In the genomic region with DNA sequence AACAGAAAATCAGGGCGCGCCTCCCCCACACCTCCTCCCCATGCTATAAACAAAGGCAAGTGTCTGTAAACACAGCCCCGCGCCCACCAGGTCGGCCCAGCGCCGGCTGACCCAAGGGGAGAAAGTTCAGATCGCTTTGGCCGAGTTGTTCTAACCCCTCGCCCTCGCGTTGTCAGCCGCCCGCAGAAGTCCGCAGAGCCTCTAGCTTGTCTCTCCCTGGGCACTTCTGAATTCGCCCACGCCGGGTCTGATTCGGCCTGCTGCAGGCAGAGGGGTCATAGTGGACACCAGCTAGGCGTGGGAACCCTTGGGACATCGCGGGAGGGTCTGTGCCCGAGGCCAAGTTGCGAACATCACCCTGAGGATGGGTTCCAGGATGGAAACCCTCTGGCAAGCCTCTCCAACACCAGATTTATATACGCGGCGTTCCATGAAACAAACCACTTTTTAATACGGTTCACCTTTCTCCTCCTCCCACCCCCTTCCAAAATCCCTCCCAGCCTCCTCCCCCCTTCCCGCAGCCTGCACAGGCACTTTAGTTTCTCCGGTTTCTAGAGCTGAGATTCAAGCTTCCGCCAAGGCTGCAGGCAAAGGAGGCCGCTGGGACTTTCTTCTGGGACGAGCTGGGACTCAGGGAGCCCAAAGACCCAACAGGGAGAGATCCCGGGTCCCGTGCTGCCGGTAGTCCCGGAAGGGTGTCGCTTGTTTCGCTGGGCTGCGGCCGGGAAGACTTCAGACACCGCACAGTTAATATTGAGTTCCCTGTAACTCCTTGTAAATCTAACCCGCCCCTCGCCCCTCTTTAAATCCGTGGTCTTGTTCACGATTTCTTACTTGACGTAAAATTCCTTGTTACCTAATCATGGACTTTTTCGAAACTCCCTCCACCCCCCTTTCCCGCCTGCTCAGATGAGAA, we compare ENCODE assay signal across 16 cellular contexts. TPM values are rescaled to one million over a fixed set of nuclear protein-coding genes. Genes with fewer than 3 reads are reported as not detected.
DNase-seq lines count a peak whose midpoint lies in the region; ATAC-seq and TF ChIP-seq lines count a peak whose summit lies in the region.
"Had no signal": no experiment of that assay in that cellular context is flagged by ENCODE, and none has a peak within 500 bp of the region (broad histone marks: within the 10 kb centered on the region; RNA-seq: fewer than 3 reads in every experiment).

No MANE protein-coding gene starts in this region.

- H3K27me3 ChIP-seq in colonic mucosa (peaks cover 82% of the 10 kb centered on the region), stomach smooth muscle (ENCODE audit: control insufficient read depth in 1 of 2, insufficient read depth in 2 of 2, low read length in 2 of 2) (no peaks in the 10 kb centered on the region)
- H3K27me3 ChIP-seq: testis had no signal

- no peak overlapping the region for H3K27ac ChIP-seq in colonic mucosa
- peak overlapping the region; percentile 97 for H3K27ac ChIP-seq in stomach smooth muscle (ENCODE audit: low read length)
- H3K27ac ChIP-seq: dorsolateral prefrontal cortex had no signal

- peak overlapping the region; percentile 79 for H3K27ac Mint-ChIP-seq in T-helper 1 cell treated with Interleukin-12 subunit alpha and Interleukin-12 subunit beta and Interleukin-4 antibody, amounts not matched to agents 30 μg/mL and 1 μg/mL, for 36 hours
- H3K27ac Mint-ChIP-seq: natural killer cell treated with Interleukin-12 subunit alpha and Interleukin-12 subunit beta and Interleukin-15 and Interleukin-18, amount 100 ng/mL, for 72 hours had no signal

- H3K4me3 Mint-ChIP-seq in T-helper 1 cell treated with Interleukin-12 subunit alpha and Interleukin-12 subunit beta and Interleukin-4 antibody, amounts not matched to agents 30 μg/mL and 1 μg/mL, for 36 hours = no peak overlapping the region
- H3K4me3 Mint-ChIP-seq: natural killer cell treated with Interleukin-12 subunit alpha and Interleukin-12 subunit beta and Interleukin-15 and Interleukin-18, amount 100 ng/mL, for 72 hours had no signal

- H3K4me3 ChIP-seq in colonic mucosa (peak overlapping the region; percentile 28), stomach smooth muscle (ENCODE audit: low read length in 2 of 2) (peak overlapping the region; percentile 99)
- H3K4me3 ChIP-seq: dorsolateral prefrontal cortex had no signal

- no peak overlapping the region for H3K9ac ChIP-seq in colonic mucosa (ENCODE audit: low read depth in 2 of 2, low read length in 2 of 2)
- peak overlapping the region; percentile 98 to 99 for H3K9ac ChIP-seq in stomach smooth muscle (ENCODE audit: low read length in 2 of 2)

- intact Hi-C loops in colonic mucosa (cut with DNase I) = no loop called here

- peaks cover 24% of the 10 kb centered on the region for H3K36me3 Mint-ChIP-seq in T-helper 1 cell treated with Interleukin-12 subunit alpha and Interleukin-12 subunit beta and Interleukin-4 antibody, amounts not matched to agents 30 μg/mL and 1 μg/mL, for 36 hours (ENCODE audit: low read depth)

- H3K4me1 ChIP-seq in colonic mucosa = peaks cover 5% of the 10 kb centered on the region
- H3K4me1 ChIP-seq in stomach smooth muscle (ENCODE audit: control insufficient read depth, insufficient read depth, low read length) = peaks cover 32% of the 10 kb centered on the region

- H3K9me3 ChIP-seq in colonic mucosa (no peaks in the 10 kb centered on the region), stomach smooth muscle (ENCODE audit: control insufficient read depth in 2 of 2, low read length in 2 of 2) (no peaks in the 10 kb centered on the region)
- H3K9me3 ChIP-seq: testis had no signal

- H3K4me1 Mint-ChIP-seq in T-helper 1 cell treated with Interleukin-12 subunit alpha and Interleukin-12 subunit beta and Interleukin-4 antibody, amounts not matched to agents 30 μg/mL and 1 μg/mL, for 36 hours (ENCODE audit: low read depth) = peaks cover 15% of the 10 kb centered on the region

- no peak for TF ChIP-seq CTCF in colonic mucosa (IDR thresholded peaks at IDR 0.05)

- peaks cover 92% of the 10 kb centered on the region for H3K27me3 Mint-ChIP-seq in T-helper 1 cell treated with Interleukin-12 subunit alpha and Interleukin-12 subunit beta and Interleukin-4 antibody, amounts not matched to agents 30 μg/mL and 1 μg/mL, for 36 hours (ENCODE audit: low read depth)

- DNase-seq in T-helper 1 cell (no peak), colonic mucosa (no peak), iPS-NIHi11 (ENCODE audit: low spot score) (peak; percentile 27), mucosa of gallbladder (ENCODE audit: low spot score) (no peak)
- DNase-seq: 8988T; activated effector memory CD4-positive, alpha-beta T cell treated with anti-CD3 and anti-CD28 coated beads, Interleukin-2, amount 50 U/mL, for 16 hours; dorsolateral prefrontal cortex; NCI-H1930; stimulated activated CD4-positive, alpha-beta T cell treated with anti-CD3 and anti-CD28 coated beads, Interleukin-4, amount 100 ng/mL, for 24 hours; testis had no signal

- no peaks in the 10 kb centered on the region for H3K36me3 ChIP-seq in colonic mucosa
- peaks cover 34 to 36% of the 10 kb centered on the region in 2 donors for H3K36me3 ChIP-seq in stomach smooth muscle (ENCODE audit: control insufficient read depth in 2 of 2, insufficient read depth in 2 of 2, low read length in 2 of 2)

- ATAC-seq in HG03039 (IDR thresholded peaks at IDR 0.05; ENCODE audit: unreplicated experiment) (no peak), GM18517 (IDR thresholded peaks at IDR 0.05; ENCODE audit: unreplicated experiment) (no peak)
- ATAC-seq: natural killer cell treated with Interleukin-12 subunit alpha and Interleukin-12 subunit beta and Interleukin-15 and Interleukin-18, amount 100 ng/mL, for 72 hours had no signal

- H3K9me3 Mint-ChIP-seq in T-helper 1 cell treated with Interleukin-12 subunit alpha and Interleukin-12 subunit beta and Interleukin-4 antibody, amounts not matched to agents 30 μg/mL and 1 μg/mL, for 36 hours = peaks cover 32% of the 10 kb centered on the region
- H3K9me3 Mint-ChIP-seq: natural killer cell treated with Interleukin-12 subunit alpha and Interleukin-12 subunit beta and Interleukin-15 and Interleukin-18, amount 100 ng/mL, for 72 hours had no signal

RNA-seq across cellular contexts. Expression of a gene that starts 4.7 kb away (rescaled TPM):
- total RNA-seq in colonic mucosa (1 to 10 TPM; 1.6 to 9.4 TPM), mucosa of gallbladder (104 TPM)
- total RNA-seq: natural killer cell treated with Interleukin-12 subunit alpha and Interleukin-12 subunit beta and Interleukin-15 and Interleukin-18, amount 100 ng/mL, for 72 hours; OCI-LY7 had no signal

Comparison
In these comparisons a context has a peak if more than half of its experiments do, and no peak if none do; other contexts are left out.
1. H3K9ac ChIP-seq: peak in stomach smooth muscle (2 of 2); none in colonic mucosa (0 of 2).
2. RNA of a gene that starts 4.7 kb away (total RNA-seq): 104 TPM in mucosa of gallbladder (single experiment); 1.6 to 9.4 TPM in colonic mucosa; every median in the first group is over 10 times any median in the second.